ENCODE assay signal across 21 cellular contexts in genomic region chr17:2346475-2346874, GRCh38. TPM values are rescaled to one million over a fixed set of nuclear protein-coding genes. Genes with fewer than 3 reads are reported as not detected.
DNase-seq lines count a peak whose midpoint lies in the region; ATAC-seq and TF ChIP-seq lines count a peak whose summit lies in the region.
"Had no signal": no experiment of that assay in that cellular context is flagged by ENCODE, and none has a peak within 500 bp of the region (broad histone marks: within the 10 kb centered on the region; RNA-seq: fewer than 3 reads in every experiment).

No MANE protein-coding gene starts in this region.

- peak; percentile 51 to 71 for DNase-seq in breast epithelium (ENCODE audit: low spot score in 2 of 2)
- no peak for DNase-seq in mammary epithelial cell
- no peak for DNase-seq in epithelial cell of prostate (ENCODE audit: low read depth, low spot score)
- DNase-seq in trophoblast cell, result peak in 1 of 2 donors; percentile 21
- DNase-seq in UCSD-AML1 (lab: John Stamatoyannopoulos, UW; ENCODE audit: unreplicated experiment), result no peak
- no peak for DNase-seq in body of pancreas
- no peak for DNase-seq in NCI-H2029 treated with DMSO at 0.1 percent for 48 hours (lab: John Stamatoyannopoulos, UW)
- DNase-seq: activated CD4-positive, alpha-beta T cell treated with anti-CD3 and anti-CD28 coated beads, Interleukin-2, amount 50 U/mL, for 48 hours; activated CD4-positive, CD25-positive, alpha-beta regulatory T cell; activated CD8-positive, alpha-beta memory T cell treated with anti-CD3 and anti-CD28 coated beads, Interleukin-2, amount 50 U/mL, for 48 hours; activated naive CD8-positive, alpha-beta T cell treated with anti-CD3 and anti-CD28 coated beads, Interleukin-2, amount 10 ng/mL, durations not matched to agents 7 days and 5 days; DMS79 treated with DMSO at 0.1 percent for 48 hours; heart left ventricle; left colon; NCI-H1417 treated with DMSO at 0.1 percent for 48 hours; NCI-H510A treated with DMSO at 0.1 percent for 48 hours; RPMI8226; testis had no signal

- H4K20me1 ChIP-seq in mammary epithelial cell (ENCODE audit: insufficient read depth, low read length), result no peaks in the 10 kb centered on the region

- no peaks in the 10 kb centered on the region for H3K4me1 ChIP-seq in breast epithelium
- H3K4me1 ChIP-seq in mammary epithelial cell (ENCODE audit: insufficient read depth, low read length), result peaks cover 4% of the 10 kb centered on the region
- H3K4me1 ChIP-seq in trophoblast cell (ENCODE audit: control insufficient read depth in 1 of 2, insufficient read depth in 2 of 2, low read length in 2 of 2), result peaks cover 20 to 22% of the 10 kb centered on the region in 2 experiments
- peaks cover 10% of the 10 kb centered on the region for H3K4me1 ChIP-seq in body of pancreas

- intact Hi-C loops in breast epithelium (cut with DNase I; ENCODE audit: low total_unique reads), result no loop called here
- intact Hi-C loops in mammary epithelial cell (cut with micrococcal nuclease), result no loop called here
- intact Hi-C loops in body of pancreas (cut with DNase I), result no loop called here

- H3K9me3 ChIP-seq in breast epithelium (no peaks in the 10 kb centered on the region), mammary epithelial cell (replicated peaks; ENCODE audit: insufficient read depth, low read length) (no peaks in the 10 kb centered on the region), trophoblast cell (ENCODE audit: insufficient read depth, low read depth, low read length) (no peaks in the 10 kb centered on the region), body of pancreas (no peaks in the 10 kb centered on the region)
- H3K9me3 ChIP-seq: heart left ventricle, testis had no signal

- CTCF ChIA-PET in mammary epithelial cell (lab: Charles Lee; ENCODE audit: low non-redundant PET), result no interaction called here

- TF ChIP-seq POLR2A in breast epithelium (IDR thresholded peaks at IDR 0.05), result no peak
- TF ChIP-seq POLR2A in body of pancreas (IDR thresholded peaks at IDR 0.05), result no peak

- H3K18ac ChIP-seq in trophoblast cell (ENCODE audit: low read length), result peak overlapping the region; percentile 90

- no peaks in the 10 kb centered on the region for H3K79me2 ChIP-seq in mammary epithelial cell (ENCODE audit: insufficient read depth, low read length)
- H3K79me2 ChIP-seq in trophoblast cell (ENCODE audit: control insufficient read depth, insufficient read depth, low read length, poor library complexity), result peaks cover 5% of the 10 kb centered on the region

- BruUV-seq in mammary epithelial cell (replicated peaks; lab: Mats Ljungman, UMichigan), result no TSS peak

- H3K27ac ChIP-seq in breast epithelium, result peak overlapping the region; percentile 79 to 83
- no peak overlapping the region for H3K27ac ChIP-seq in mammary epithelial cell (ENCODE audit: insufficient read depth, low read depth, low read length)
- peak overlapping the region; percentile 48 for H3K27ac ChIP-seq in epithelial cell of prostate
- H3K27ac ChIP-seq in trophoblast cell (ENCODE audit: low read depth, low read length), result peak overlapping the region; percentile 86
- H3K27ac ChIP-seq in body of pancreas, result no peak overlapping the region
- H3K27ac ChIP-seq: heart left ventricle, parathyroid adenoma, testis had no signal

- dilution Hi-C loops in mammary epithelial cell (cut with HindIII; ENCODE audit: low sequenced_read_pairs), result loop anchor here (10.0 kb wide), 1 partner anchor 282 kb away; no protein-coding TSS in a partner anchor

- peak overlapping the region; percentile 84 for H2BK120ac ChIP-seq in trophoblast cell (ENCODE audit: insufficient read depth, low read length, poor library complexity)

- H2BK12ac ChIP-seq in trophoblast cell (ENCODE audit: low read length), result peak overlapping the region; percentile 78

- H3K4ac ChIP-seq in trophoblast cell (ENCODE audit: low read depth, low read length), result peak overlapping the region; percentile 27

- H3K14ac ChIP-seq in trophoblast cell (ENCODE audit: low read length), result peak overlapping the region; percentile 82

- H3K4me3 ChIP-seq in breast epithelium (no peak overlapping the region), mammary epithelial cell (replicated peaks in 1 of 3; ENCODE audit: insufficient read depth in 1 of 3, low read depth in 2 of 3, low read length in 3 of 3) (no peak overlapping the region), trophoblast cell (ENCODE audit: low read depth, low read length) (no peak overlapping the region), body of pancreas (no peak overlapping the region)
- H3K4me3 ChIP-seq: heart left ventricle, testis had no signal

- no peaks in the 10 kb centered on the region for H3K36me3 ChIP-seq in breast epithelium
- H3K36me3 ChIP-seq in mammary epithelial cell (ENCODE audit: insufficient read depth, low read length), result no peaks in the 10 kb centered on the region
- H3K36me3 ChIP-seq in trophoblast cell (ENCODE audit: control insufficient read depth in 1 of 2, insufficient read depth in 2 of 2, low read length in 2 of 2), result peaks cover 9 to 21% of the 10 kb centered on the region in 2 experiments
- H3K36me3 ChIP-seq in body of pancreas (replicated peaks in 1 of 2; ENCODE audit: insufficient read depth in 1 of 2, low read depth in 2 of 2), result peaks cover 0 to 5% of the 10 kb centered on the region in 2 donors

- H3K9ac ChIP-seq in mammary epithelial cell (ENCODE audit: insufficient read depth, low read length), result no peak overlapping the region
- no peak overlapping the region for H3K9ac ChIP-seq in trophoblast cell (ENCODE audit: low read length)
- H3K9ac ChIP-seq: parathyroid adenoma had no signal

- peak overlapping the region; percentile 93 for H2BK5ac ChIP-seq in trophoblast cell (ENCODE audit: low read depth, low read length, poor library complexity)

- ATAC-seq in body of pancreas, result no peak
- no peak for ATAC-seq in HG02588 (IDR thresholded peaks at IDR 0.05; ENCODE audit: unreplicated experiment)
- ATAC-seq: heart left ventricle; left colon; natural killer cell treated with Interleukin-12 subunit alpha and Interleukin-12 subunit beta and Interleukin-15 and Interleukin-18, amount 100 ng/mL, for 72 hours had no signal

- no peak overlapping the region for H2AK5ac ChIP-seq in trophoblast cell (ENCODE audit: low read length)

- H3K27me3 ChIP-seq in breast epithelium, result no peaks in the 10 kb centered on the region
- H3K27me3 ChIP-seq in mammary epithelial cell (ENCODE audit: insufficient read depth, low read length), result no peaks in the 10 kb centered on the region
- H3K27me3 ChIP-seq in trophoblast cell (ENCODE audit: insufficient read depth, low read length), result no peaks in the 10 kb centered on the region
- H3K27me3 ChIP-seq in body of pancreas, result no peaks in the 10 kb centered on the region
- H3K27me3 ChIP-seq: heart left ventricle, testis had no signal

- H4K91ac ChIP-seq in trophoblast cell (ENCODE audit: low read depth, low read length), result peak overlapping the region; percentile 90

- H4K8ac ChIP-seq in trophoblast cell (ENCODE audit: low read depth, low read length), result peak overlapping the region; percentile 67

- TF ChIP-seq CTCF in breast epithelium (IDR thresholded peaks at IDR 0.05) (no peak), mammary epithelial cell (conservative IDR thresholded peaks at IDR 0.05 in 1 of 2, IDR thresholded peaks at IDR 0.05 in 1 of 2; ENCODE audit: extremely low read depth in 1 of 2, insufficient read depth in 1 of 2, low read depth in 1 of 2, low read length in 2 of 2) (no peak), body of pancreas (IDR thresholded peaks at IDR 0.05) (no peak)

- 95% methylated on average over 7 of the region's 8 CpGs for WGBS in mammary epithelial cell (ENCODE audit: low coverage, missing lambda C conversion rate)
- no CpG with 5 or more reads among the region's 8 CpGs for WGBS in trophoblast cell (ENCODE audit: extremely low coverage, insufficient coverage, insufficient read length)
- 97 to 100% methylated on average over 5 to 8 of the region's 8 CpGs for WGBS in body of pancreas, 2 donors

- H2AFZ ChIP-seq in mammary epithelial cell (ENCODE audit: low read depth, low read length) (no peak overlapping the region), trophoblast cell (ENCODE audit: insufficient read depth, low read length, poor library complexity) (no peak overlapping the region)
- H2AFZ ChIP-seq: parathyroid adenoma had no signal

- peak overlapping the region; percentile 64 for H4K12ac ChIP-seq in trophoblast cell (ENCODE audit: low read depth, low read length)

- no peak overlapping the region for H3K4me2 ChIP-seq in mammary epithelial cell (ENCODE audit: insufficient read depth, low read depth, low read length)
- H3K4me2 ChIP-seq in trophoblast cell (ENCODE audit: low read length), result peak overlapping the region; percentile 26

- H3K79me1 ChIP-seq in trophoblast cell (ENCODE audit: low read length), result peaks cover 11% of the 10 kb centered on the region

- no peak overlapping the region for H3K23ac ChIP-seq in trophoblast cell (ENCODE audit: low read length)

- in situ Hi-C loops in mammary epithelial cell (cut with MboI; ENCODE audit: low sequenced_read_pairs in 2 of 2), result no loop called here

RNA-seq across cellular contexts. Expression of gene SGSM2, which starts 9.2 kb away (rescaled TPM):
- total RNA-seq in breast epithelium (100 to 1,000 TPM in 1 of 3 donors, 10 to 100 TPM in 2; 27.8 to 125 (median 85.5) TPM), mammary epithelial cell (10 to 100 TPM; 28.2 to 32.5 TPM), body of pancreas (10 to 100 TPM; 32.7 to 77.5 TPM)
- polyA plus RNA-seq in mammary epithelial cell, result 24.4 TPM
- 30.1 TPM for polyA minus RNA-seq in mammary epithelial cell
- polyA plus RNA-seq in trophoblast cell (2013), result 44.8 and 47.2 TPM in 2 replicates

RNA-seq across cellular contexts. Expression of gene TSR1, which starts 10.2 kb away (rescaled TPM):
- total RNA-seq in breast epithelium (10 to 100 TPM; 28.8 to 43.6 (median 43.0) TPM), mammary epithelial cell (10 to 100 TPM; 51.0 to 51.5 TPM), body of pancreas (10 to 100 TPM; 24.9 to 59.3 TPM)
- 15.9 TPM for polyA plus RNA-seq in mammary epithelial cell
- polyA minus RNA-seq in mammary epithelial cell, result 23.9 TPM
- polyA plus RNA-seq in trophoblast cell (2013), result 25.0 and 26.0 TPM in 2 replicates

RNA-seq across cellular contexts. Expression of gene SRR, which starts 42.7 kb away (rescaled TPM):
- total RNA-seq in breast epithelium (10 to 100 TPM in 2 of 3 donors, 1 to 10 TPM in 1; 9.7 to 13.3 (median 10.2) TPM), mammary epithelial cell (10 to 100 TPM in 1 of 2 donors, 1 to 10 TPM in 1; 9.8 to 18.5 TPM), body of pancreas (1 to 10 TPM; 4.6 to 9.3 TPM)
- polyA plus RNA-seq in mammary epithelial cell, result 23.6 TPM
- 60.3 TPM for polyA minus RNA-seq in mammary epithelial cell
- polyA plus RNA-seq in trophoblast cell (2013), result 14.3 and 15.6 TPM in 2 replicates

RNA-seq across cellular contexts. Expression of gene SMG6, which starts 42.9 kb away (rescaled TPM):
- total RNA-seq in breast epithelium, result 10 to 100 TPM; 24.9 to 29.3 (median 29.0) TPM
- 10 to 100 TPM; 22.8 to 27.7 TPM for total RNA-seq in mammary epithelial cell
- polyA plus RNA-seq in mammary epithelial cell, result 6.1 TPM
- polyA minus RNA-seq in mammary epithelial cell, result 129 TPM
- 16.7 and 17.2 TPM in 2 replicates for polyA plus RNA-seq in trophoblast cell (2013)
- total RNA-seq in body of pancreas, result 10 to 100 TPM; 12.5 to 22.1 TPM

RNA-seq across cellular contexts. Expression of gene MNT, which starts 54.4 kb away (rescaled TPM):
- 10 to 100 TPM in 1 of 3 donors, 1 to 10 TPM in 2; 7.7 to 10.2 (median 8.8) TPM for total RNA-seq in breast epithelium
- total RNA-seq in mammary epithelial cell, result 10 to 100 TPM in 1 of 2 donors, 1 to 10 TPM in 1; 5.5 to 32.3 TPM
- polyA plus RNA-seq in mammary epithelial cell, result 4.1 TPM
- 7.8 TPM for polyA minus RNA-seq in mammary epithelial cell
- polyA plus RNA-seq in trophoblast cell (2013), result 16.2 and 16.6 TPM in 2 replicates
- 10 to 100 TPM in 1 of 2 donors, 1 to 10 TPM in 1; 5.4 to 12.2 TPM for total RNA-seq in body of pancreas

Comparison
In these comparisons a context has a peak if more than half of its experiments do, and no peak if none do; other contexts are left out.
1. DNase-seq: peak in breast epithelium (2 of 2); none in mammary epithelial cell (single experiment), epithelial cell of prostate (single experiment), UCSD-AML1 (single experiment), body of pancreas (0 of 4) and NCI-H2029 treated with DMSO at 0.1 percent for 48 hours (single experiment).
2. H3K27ac ChIP-seq: peak in breast epithelium (2 of 2), epithelial cell of prostate (single experiment) and trophoblast cell (single experiment); none in mammary epithelial cell (single experiment) and body of pancreas (0 of 4).